In genomic region chr6:43687079-43687436, GRCh38 we compare ENCODE assay signal across 8 cellular contexts. TPM values are rescaled to one million over a fixed set of nuclear protein-coding genes. Genes with fewer than 3 reads are reported as not detected.
DNase-seq lines count a peak whose midpoint lies in the region; ATAC-seq and TF ChIP-seq lines count a peak whose summit lies in the region.

No MANE protein-coding gene starts in this region.

- H3K9me3 ChIP-seq in SU-DHL-6 (ENCODE audit: insufficient read depth, low read length) (no peaks in the 10 kb centered on the region), psoas muscle (no peaks in the 10 kb centered on the region)

- DNase-seq in GM03348 (ENCODE audit: low spot score): peak; percentile 18
- DNase-seq in fibroblast of the aortic adventitia (ENCODE audit: low read depth): no peak
- DNase-seq in psoas muscle: no peak
- DNase-seq in AG08396 (ENCODE audit: low spot score): no peak
- no peak for DNase-seq in NCI-H82 treated with DMSO at 0.1 percent for 48 hours (lab: John Stamatoyannopoulos, UW; ENCODE audit: unreplicated experiment)

- peaks cover 50% of the 10 kb centered on the region for H3K4me1 ChIP-seq in psoas muscle

- intact Hi-C loops in psoas muscle (cut with DNase I): no loop called here

- peak in 1 of 4 donors; percentile 46 for ATAC-seq in psoas muscle
- ATAC-seq in GM19035 (IDR thresholded peaks at IDR 0.05; ENCODE audit: unreplicated experiment): no peak
- no peak for ATAC-seq in HG02678 (IDR thresholded peaks at IDR 0.05; ENCODE audit: unreplicated experiment)

- H4K20me1 ChIP-seq in SU-DHL-6 (ENCODE audit: low read depth, low read length): peaks cover 17% of the 10 kb centered on the region

- TF ChIP-seq CTCF in SU-DHL-6 (IDR thresholded peaks at IDR 0.05; ENCODE audit: insufficient read depth, low read length, poor library complexity, severe bottlenecking): no peak
- no peak for TF ChIP-seq CTCF in fibroblast of the aortic adventitia (IDR thresholded peaks at IDR 0.05; ENCODE audit: insufficient read depth, low read length)
- TF ChIP-seq CTCF in psoas muscle (IDR thresholded peaks at IDR 0.05): no peak

- H3K9ac ChIP-seq in SU-DHL-6 (ENCODE audit: low read length): peak overlapping the region; percentile 81

- peak overlapping the region; percentile 78 for H3K4me2 ChIP-seq in SU-DHL-6 (ENCODE audit: low read depth, low read length, poor library complexity, severe bottlenecking)

- H3K4me3 ChIP-seq in SU-DHL-6 (ENCODE audit: insufficient read depth, low read length, poor library complexity, severe bottlenecking): peak overlapping the region; percentile 81
- peak overlapping the region; percentile 78 for H3K4me3 ChIP-seq in fibroblast of the aortic adventitia (ENCODE audit: low read depth, low read length)
- H3K4me3 ChIP-seq in psoas muscle: peak overlapping the region; percentile 98

- H3K27ac ChIP-seq in SU-DHL-6 (ENCODE audit: low read depth, low read length) (peak overlapping the region; percentile 18), psoas muscle (peak overlapping the region; percentile 87)

- H3K27me3 ChIP-seq in SU-DHL-6 (ENCODE audit: low read length) (no peaks in the 10 kb centered on the region), psoas muscle (ENCODE audit: insufficient read depth in 3 of 3, low read length in 2 of 3) (no peaks in the 10 kb centered on the region)

- H3K36me3 ChIP-seq in SU-DHL-6 (ENCODE audit: low read length): no peaks in the 10 kb centered on the region
- H3K36me3 ChIP-seq in psoas muscle (ENCODE audit: insufficient read depth in 1 of 2, low read depth in 1 of 2): peaks cover 0 to 4% of the 10 kb centered on the region in 2 donors

- peak overlapping the region; percentile 90 for H2AFZ ChIP-seq in SU-DHL-6 (ENCODE audit: low read depth, low read length, severe bottlenecking)

- WGBS in psoas muscle, 3 donors: 5 to 8% (median 6%) methylated on average over 10 of the region's 10 CpGs

- peaks cover 28% of the 10 kb centered on the region for H3F3A ChIP-seq in SU-DHL-6 (ENCODE audit: insufficient read depth)

- H3K79me2 ChIP-seq in SU-DHL-6 (ENCODE audit: insufficient read depth, low read length): peaks cover 55% of the 10 kb centered on the region

- H3K9me2 ChIP-seq in SU-DHL-6 (replicated peaks; ENCODE audit: insufficient read depth, low read length): no peaks in the 10 kb centered on the region

RNA-seq across cellular contexts. Expression of gene MRPS18A, which starts 0.5 kb away (rescaled TPM):
- total RNA-seq in fibroblast of the aortic adventitia (ENCODE audit: low replicate concordance) (22.6 and 32.4 TPM in 2 replicates), psoas muscle (100 to 1,000 TPM in 2 of 4 donors, 10 to 100 TPM in 2; 64.1 to 152 (median 103) TPM)
- polyA plus RNA-seq in psoas muscle: 100 to 1,000 TPM; 106 to 151 (median 148) TPM

RNA-seq across cellular contexts. Expression of gene RSPH9, which starts 42.2 kb away (rescaled TPM):
- total RNA-seq in fibroblast of the aortic adventitia (ENCODE audit: low replicate concordance) (0.18 and 0.57 TPM in 2 replicates), psoas muscle (under 1 TPM in 1 of 4 donors, not detected in 3; 0.11 TPM)
- under 1 TPM; 0.36 to 0.59 (median 0.51) TPM for polyA plus RNA-seq in psoas muscle

RNA-seq across cellular contexts. Expression of gene MAD2L1BP, which starts 51.4 kb away (rescaled TPM):
- total RNA-seq in fibroblast of the aortic adventitia (ENCODE audit: low replicate concordance) (8.3 and 20.6 TPM in 2 replicates), psoas muscle (10 to 100 TPM; 17.0 to 36.6 (median 26.1) TPM)
- polyA plus RNA-seq in psoas muscle: 10 to 100 TPM; 30.5 to 43.1 (median 31.6) TPM

RNA-seq across cellular contexts. Expression of gene GTPBP2, which starts 58.0 kb away (rescaled TPM):
- 32.5 and 61.2 TPM in 2 replicates for total RNA-seq in fibroblast of the aortic adventitia (ENCODE audit: low replicate concordance)
- total RNA-seq in psoas muscle: 10 to 100 TPM; 32.8 to 43.8 (median 35.2) TPM
- polyA plus RNA-seq in psoas muscle: 10 to 100 TPM; 27.8 to 69.6 (median 33.9) TPM
